ENCODE assay signal across 11 cellular contexts in genomic region chr1:47650205-47650604, GRCh38.
DNase-seq lines count a peak whose midpoint lies in the region; ATAC-seq, FAIRE-seq and TF ChIP-seq lines count a peak whose summit lies in the region.
"Had no signal": no experiment of that assay in that cellular context is flagged by ENCODE, and none has a peak within 500 bp of the region (broad histone marks: within the 10 kb centered on the region; RNA-seq: fewer than 3 reads in every experiment).

No MANE protein-coding gene starts in this region.

- no peaks in the 10 kb centered on the region for H3K4me1 Mint-ChIP-seq in stimulated activated effector memory CD8-positive, alpha-beta T cell treated with anti-CD3 and anti-CD28 coated beads, Interleukin-12 subunit alpha, Interleukin-12 subunit beta, amount 100 ng/mL, for 72 hours
- H3K4me1 Mint-ChIP-seq: naive B cell; stimulated activated naive CD8-positive, alpha-beta T cell treated with anti-CD3 and anti-CD28 coated beads, Interleukin-15, amount 100 ng/mL, for 72 hours had no signal

- TF ChIP-seq POLR2A in H1 (IDR thresholded peaks at IDR 0.05; ENCODE audit: control extremely low read depth in 1 of 2, low read depth in 2 of 2, low read length in 2 of 2): no peak

- no peak overlapping the region for H3K4ac ChIP-seq in H1 (replicated peaks; ENCODE audit: insufficient read length, low read depth, low read length)

- no peak overlapping the region for H2AK5ac ChIP-seq in H1 (ENCODE audit: low read depth, low read length)

- no peak overlapping the region for H3K14ac ChIP-seq in H1 (ENCODE audit: insufficient read length)

- no peak overlapping the region for H2BK20ac ChIP-seq in H1 (ENCODE audit: low read length)

- H3K36me3 Mint-ChIP-seq in stimulated activated effector memory CD8-positive, alpha-beta T cell treated with anti-CD3 and anti-CD28 coated beads, Interleukin-12 subunit alpha, Interleukin-12 subunit beta, amount 100 ng/mL, for 72 hours: no peaks in the 10 kb centered on the region
- H3K36me3 Mint-ChIP-seq: naive B cell had no signal

- H4K20me1 ChIP-seq in H1 (replicated peaks in 1 of 2; ENCODE audit: control insufficient read depth in 1 of 2, insufficient read depth in 2 of 2, low read length in 2 of 2): no peaks in the 10 kb centered on the region

- H3K23ac ChIP-seq in H1 (ENCODE audit: insufficient read length): no peak overlapping the region

- CTCF ChIA-PET in H1 (lab: Charles Lee; ENCODE audit: partially characterized antibody): interaction anchor here (1.3 to 4.5 kb wide), 3 partner anchors 25 to 76 kb away, joined by 3 to 17 read pairs (median 3); no protein-coding TSS in a partner anchor

- no peaks in the 10 kb centered on the region for H3K4me1 ChIP-seq in H1 (replicated peaks in 1 of 4; ENCODE audit: control insufficient read depth in 3 of 4, insufficient read depth in 4 of 4, low read length in 3 of 4)
- H3K4me1 ChIP-seq in pancreas: no peaks in the 10 kb centered on the region

- no peaks in the 10 kb centered on the region for H3K79me1 ChIP-seq in H1 (ENCODE audit: low read depth, low read length)

- H2BK5ac ChIP-seq in H1 (ENCODE audit: low read depth, low read length): 0 out of 2 replicates have a peak overlapping the region, but pooled peaks have one; percentile 18

- no peaks in the 10 kb centered on the region for H3K9me3 Mint-ChIP-seq in stimulated activated effector memory CD8-positive, alpha-beta T cell treated with anti-CD3 and anti-CD28 coated beads, Interleukin-12 subunit alpha, Interleukin-12 subunit beta, amount 100 ng/mL, for 72 hours
- H3K9me3 Mint-ChIP-seq: naive B cell; stimulated activated naive CD8-positive, alpha-beta T cell treated with anti-CD3 and anti-CD28 coated beads, Interleukin-15, amount 100 ng/mL, for 72 hours had no signal

- no peaks in the 10 kb centered on the region for H3K79me2 ChIP-seq in H1 (ENCODE audit: control insufficient read depth in 1 of 2, insufficient read depth in 2 of 2, low read length in 2 of 2)

- no peak overlapping the region; the same call in 1 of the 2 replicates for H4K8ac ChIP-seq in H1 (ENCODE audit: extremely low read depth, insufficient read depth, low read length)

- H3K36me3 ChIP-seq in H1 (ENCODE audit: control insufficient read depth in 2 of 4, insufficient read depth in 4 of 4, low read length in 3 of 4) (no peaks in the 10 kb centered on the region), pancreas (no peaks in the 10 kb centered on the region)
- H3K36me3 ChIP-seq: ascending aorta had no signal

- no peak overlapping the region for H3K27ac ChIP-seq in H1 (ENCODE audit: low read depth, low read length)
- H3K27ac ChIP-seq in pancreas: no peak overlapping the region
- H3K27ac ChIP-seq: ascending aorta had no signal

- H3K9me3 ChIP-seq in H1 (ENCODE audit: insufficient read depth in 2 of 2, low read depth in 1 of 2, low read length in 1 of 2) (no peaks in the 10 kb centered on the region), pancreas (no peaks in the 10 kb centered on the region)
- H3K9me3 ChIP-seq: ascending aorta had no signal

- H3K4me3 ChIP-seq in H1 (ENCODE audit: extremely low read depth in 1 of 4, insufficient read depth in 2 of 4, low read depth in 3 of 4, low read length in 4 of 4) (no peak overlapping the region), pancreas (no peak overlapping the region)
- H3K4me3 ChIP-seq: ascending aorta had no signal

- H3K27ac Mint-ChIP-seq in stimulated activated effector memory CD8-positive, alpha-beta T cell treated with anti-CD3 and anti-CD28 coated beads, Interleukin-12 subunit alpha, Interleukin-12 subunit beta, amount 100 ng/mL, for 72 hours: no peak overlapping the region
- H3K27ac Mint-ChIP-seq: stimulated activated naive CD8-positive, alpha-beta T cell treated with anti-CD3 and anti-CD28 coated beads, Interleukin-15, amount 100 ng/mL, for 72 hours had no signal

- no peak overlapping the region for H3K18ac ChIP-seq in H1 (ENCODE audit: extremely low read depth, low read length)

- H4K5ac ChIP-seq in H1 (ENCODE audit: insufficient read length, low read depth, low read length): no peak overlapping the region

- intact Hi-C loops in pancreas (cut with DNase I): no loop called here

- H2AFZ ChIP-seq in H1 (ENCODE audit: low read length): no peak overlapping the region

- 82% methylated on average over 7 of the region's 7 CpGs; no CpG with 5 or more reads in 1 of the 2 experiments for WGBS in H1 (ENCODE audit: extremely low coverage in 1 of 2, insufficient coverage in 1 of 2, insufficient read length in 1 of 2, insufficient replicate concordance in 2 of 2, low coverage in 1 of 2, low lambda C conversion rate in 2 of 2, missing lambda C conversion rate in 1 of 2), 2 experiments
- 51 to 53% methylated on average over 7 of the region's 7 CpGs for WGBS in pancreas, 2 donors

- H3K4me3 Mint-ChIP-seq in stimulated activated effector memory CD8-positive, alpha-beta T cell treated with anti-CD3 and anti-CD28 coated beads, Interleukin-12 subunit alpha, Interleukin-12 subunit beta, amount 100 ng/mL, for 72 hours: no peak overlapping the region
- H3K4me3 Mint-ChIP-seq: naive B cell; stimulated activated naive CD8-positive, alpha-beta T cell treated with anti-CD3 and anti-CD28 coated beads, Interleukin-15, amount 100 ng/mL, for 72 hours had no signal

- no peak overlapping the region for H2BK120ac ChIP-seq in H1 (replicated peaks; ENCODE audit: low read depth, low read length)

- H3K9ac ChIP-seq in H1 (replicated peaks in 1 of 4; ENCODE audit: extremely low read depth in 1 of 4, low read depth in 3 of 4, low read length in 3 of 4): no peak overlapping the region

- H4K91ac ChIP-seq in H1 (replicated peaks; ENCODE audit: insufficient read length, low read length): no peak overlapping the region

- POLR2A ChIA-PET in H1 (lab: Charles Lee; ENCODE audit: partially characterized antibody): no interaction called here

- no peak overlapping the region for H2BK12ac ChIP-seq in H1 (ENCODE audit: low read depth, low read length)

- H3K4me2 ChIP-seq in H1 (ENCODE audit: insufficient read depth in 1 of 2, low read depth in 2 of 2, low read length in 2 of 2): no peak overlapping the region

- no peaks in the 10 kb centered on the region for H3K23me2 ChIP-seq in H1 (ENCODE audit: low read depth, low read length)

- no peak for FAIRE-seq in H1 (lab: Jason Lieb, UNC)
- no peak for FAIRE-seq in pancreas (lab: Jason Lieb, UNC)

- peak; percentile 98 for DNase-seq in ELR (ENCODE audit: low read depth)
- peak; percentile 95 for DNase-seq in NCI-H345 (lab: John Stamatoyannopoulos, UW)
- DNase-seq in H1 (ENCODE audit: low read depth in 1 of 2, low spot score in 2 of 2): no peak
- DNase-seq in pancreas: no peak
- DNase-seq in stimulated activated effector memory CD8-positive, alpha-beta T cell treated with anti-CD3 and anti-CD28 coated beads, Interleukin-12 subunit alpha, Interleukin-12 subunit beta, amount 100 ng/mL, for 72 hours (ENCODE audit: low spot score in 2 of 2): no peak
- no peak for DNase-seq in pons (ENCODE audit: low spot score)
- DNase-seq: naive B cell; stimulated activated naive CD8-positive, alpha-beta T cell treated with anti-CD3 and anti-CD28 coated beads, Interleukin-15, amount 100 ng/mL, for 72 hours had no signal

- ATAC-seq in pancreas: peak in 3 of 4 donors; percentile 47 to 84 (median 57)
- ATAC-seq in stimulated activated effector memory CD8-positive, alpha-beta T cell treated with anti-CD3 and anti-CD28 coated beads, Interleukin-12 subunit alpha, Interleukin-12 subunit beta, amount 100 ng/mL, for 72 hours: no peak
- no peak for ATAC-seq in GM18498 (IDR thresholded peaks at IDR 0.05; ENCODE audit: unreplicated experiment)
- no peak for ATAC-seq in GM21737 (IDR thresholded peaks at IDR 0.05; ENCODE audit: unreplicated experiment)
- ATAC-seq: stimulated activated naive CD8-positive, alpha-beta T cell treated with anti-CD3 and anti-CD28 coated beads, Interleukin-15, amount 100 ng/mL, for 72 hours had no signal

- no peak overlapping the region for H2BK15ac ChIP-seq in H1 (ENCODE audit: low read length)

- TF ChIP-seq EP300 in H1 (IDR thresholded peaks at IDR 0.05; ENCODE audit: borderline replicate concordance in 1 of 2, low read depth in 2 of 2, low read length in 2 of 2): no peak

- TF ChIP-seq CTCF in H1 (IDR thresholded peaks at IDR 0.05; ENCODE audit: control extremely low read depth in 1 of 3, insufficient read depth in 1 of 3, low read depth in 1 of 3, low read length in 3 of 3) (no peak), pancreas (IDR thresholded peaks at IDR 0.05) (no peak)

- no peak overlapping the region for H3K56ac ChIP-seq in H1 (replicated peaks; ENCODE audit: insufficient read length, low read depth, low read length)

- no peak for TF ChIP-seq RAD21 in H1 (IDR thresholded peaks at IDR 0.05 in 1 of 2, conservative IDR thresholded peaks at IDR 0.05 in 1 of 2; ENCODE audit: low read depth in 2 of 2, low read length in 2 of 2)

- H3K27me3 ChIP-seq in H1 (replicated peaks in 1 of 4; ENCODE audit: control insufficient read depth in 3 of 4, extremely low read depth in 1 of 4, insufficient read depth in 3 of 4, low read length in 3 of 4) (0 out of 7 replicates have a peak, but pooled peaks cover 0 to 3% (median 0%) of the 10 kb centered on the region in 4 experiments), pancreas (no peaks in the 10 kb centered on the region)
- H3K27me3 ChIP-seq: ascending aorta had no signal

TF ChIP-seq in H1, 55 proteins besides CTCF, POLR2A, EP300 and RAD21:
- TF ChIP-seq CTBP2 (IDR thresholded peaks at IDR 0.05; ENCODE audit: borderline replicate concordance, insufficient read depth, insufficient read length, low read length) (no peak), RFX5 (IDR thresholded peaks at IDR 0.05; ENCODE audit: borderline replicate concordance, low read depth, low read length) (no peak), CBX5 (IDR thresholded peaks at IDR 0.05; ENCODE audit: low read depth, low read length) (no peak), MAX (IDR thresholded peaks at IDR 0.05) (no peak), TEAD4 (IDR thresholded peaks at IDR 0.05; ENCODE audit: low read depth, low read length) (no peak), NRF1 (IDR thresholded peaks at IDR 0.05; ENCODE audit: low read depth, low read length) (no peak), SIX5 (IDR thresholded peaks at IDR 0.05; ENCODE audit: low read depth, low read length) (no peak), POU5F1 (IDR thresholded peaks at IDR 0.05; ENCODE audit: low read depth, low read length) (no peak), BACH1 (IDR thresholded peaks at IDR 0.05; ENCODE audit: low read length) (no peak), SAP30 (IDR thresholded peaks at IDR 0.05; ENCODE audit: insufficient read depth, insufficient replicate concordance, low read length) (no peak), BRCA1 (IDR thresholded peaks at IDR 0.05; ENCODE audit: low read depth, low read length) (no peak), JUN (IDR thresholded peaks at IDR 0.05; ENCODE audit: low read depth, low read length) (no peak), SIRT6 (IDR thresholded peaks at IDR 0.05; ENCODE audit: low read length) (no peak), CEBPB (IDR thresholded peaks at IDR 0.05; ENCODE audit: low read depth, low read length) (no peak)

Comparison
In these comparisons a context has a peak if more than half of its experiments do, and no peak if none do; other contexts are left out.
1. DNase-seq: peak in ELR (single experiment) and NCI-H345 (single experiment); none in H1 (0 of 2), pancreas (0 of 6), stimulated activated effector memory CD8-positive, alpha-beta T cell treated with anti-CD3 and anti-CD28 coated beads, Interleukin-12 subunit alpha, Interleukin-12 subunit beta, amount 100 ng/mL, for 72 hours (0 of 2) and pons (single experiment).
2. ATAC-seq: peak in pancreas (3 of 4); none in stimulated activated effector memory CD8-positive, alpha-beta T cell treated with anti-CD3 and anti-CD28 coated beads, Interleukin-12 subunit alpha, Interleukin-12 subunit beta, amount 100 ng/mL, for 72 hours (single experiment), GM18498 (single experiment) and GM21737 (single experiment).